Comparison of ENCODE assay signal across 10 cellular contexts in genomic region chr12:127893875-127894635, GRCh38.
A peak's percentile ranks its signal among the peaks of the same experiment; 100 is the strongest.
DNase-seq lines count a peak whose midpoint lies in the region; ATAC-seq and TF ChIP-seq lines count a peak whose summit lies in the region.
"Had no signal": no experiment of that assay in that cellular context is flagged by ENCODE, and none has a peak within 500 bp of the region (broad histone marks: within the 10 kb centered on the region; RNA-seq: fewer than 3 reads in every experiment).

No MANE protein-coding gene starts in this region.

- no peak overlapping the region for H3K9ac ChIP-seq in endodermal cell (ENCODE audit: extremely low read depth, low read length, poor library complexity, severe bottlenecking)

- H4K20me1 ChIP-seq in GM23338 (replicated peaks; ENCODE audit: insufficient read depth), result no peaks in the 10 kb centered on the region

- no peaks in the 10 kb centered on the region for H3K4me1 ChIP-seq in GM23338 (ENCODE audit: insufficient read depth)
- H3K4me1 ChIP-seq in endodermal cell (ENCODE audit: control insufficient read depth, insufficient read depth, low read length), result no peaks in the 10 kb centered on the region

- H3K4me3 Mint-ChIP-seq in GM23338 (no peak overlapping the region), endodermal cell (no peak overlapping the region), osteocyte (ENCODE audit: unreplicated experiment) (no peak overlapping the region)
- H3K4me3 Mint-ChIP-seq: activated naive CD8-positive, alpha-beta T cell treated with anti-CD3 and anti-CD28 coated beads, Interleukin-2, amount 10 ng/mL, durations not matched to agents 7 days and 5 days had no signal

- H3K36me3 Mint-ChIP-seq in GM23338 (ENCODE audit: low read depth) (peaks cover 41% of the 10 kb centered on the region), endodermal cell (ENCODE audit: low read depth) (no peaks in the 10 kb centered on the region), osteocyte (ENCODE audit: unreplicated experiment) (no peaks in the 10 kb centered on the region)
- H3K36me3 Mint-ChIP-seq: activated naive CD8-positive, alpha-beta T cell treated with anti-CD3 and anti-CD28 coated beads, Interleukin-2, amount 10 ng/mL, durations not matched to agents 7 days and 5 days had no signal

- H2AFZ ChIP-seq in GM23338, result no peak overlapping the region; the same call in 1 of the 2 replicates

- WGBS in endodermal cell (ENCODE audit: insufficient coverage in 1 of 2, insufficient read length in 1 of 2), 2 experiments, result 43 to 50% methylated on average over 7 to 8 of the region's 8 CpGs

- H3K36me3 ChIP-seq in GM23338 (ENCODE audit: insufficient read depth) (no peaks in the 10 kb centered on the region), endodermal cell (ENCODE audit: control insufficient read depth, insufficient read depth, low read length) (no peaks in the 10 kb centered on the region)

- H3K27ac ChIP-seq in GM23338 (ENCODE audit: low read depth), result no peak overlapping the region
- no peak overlapping the region for H3K27ac ChIP-seq in endodermal cell (ENCODE audit: low read depth, low read length)

- peaks cover 96% of the 10 kb centered on the region for H3K9me3 Mint-ChIP-seq in GM23338
- H3K9me3 Mint-ChIP-seq in endodermal cell, result no peaks in the 10 kb centered on the region
- no peaks in the 10 kb centered on the region for H3K9me3 Mint-ChIP-seq in osteocyte (ENCODE audit: unreplicated experiment)
- H3K9me3 Mint-ChIP-seq: activated naive CD8-positive, alpha-beta T cell treated with anti-CD3 and anti-CD28 coated beads, Interleukin-2, amount 10 ng/mL, durations not matched to agents 7 days and 5 days had no signal

- H3K4me3 ChIP-seq in GM23338, result no peak overlapping the region
- no peak overlapping the region for H3K4me3 ChIP-seq in endodermal cell (ENCODE audit: low read length)

- TF ChIP-seq CTCF in GM23338 (conservative IDR thresholded peaks at IDR 0.05; ENCODE audit: low read depth in 2 of 2), result peak; percentile 51 to 60
- peak; percentile 82 for TF ChIP-seq CTCF in endodermal cell (conservative IDR thresholded peaks at IDR 0.05)
- TF ChIP-seq CTCF in osteocyte (IDR thresholded peaks at IDR 0.05), result peak; percentile 48
- no peak for TF ChIP-seq CTCF in GM10266 (IDR thresholded peaks at IDR 0.05; ENCODE audit: control insufficient read depth, insufficient read depth, low read depth, missing control alignments)

- no peaks in the 10 kb centered on the region for H3K79me2 ChIP-seq in GM23338 (replicated peaks; ENCODE audit: insufficient read depth)

- no peaks in the 10 kb centered on the region for H3K9me3 ChIP-seq in endodermal cell (ENCODE audit: control insufficient read depth, low read length)

- H3K27me3 Mint-ChIP-seq in GM23338 (ENCODE audit: insufficient read depth, low read depth, poor library complexity) (peaks cover 2% of the 10 kb centered on the region), endodermal cell (ENCODE audit: insufficient read depth) (no peaks in the 10 kb centered on the region), osteocyte (ENCODE audit: unreplicated experiment) (no peaks in the 10 kb centered on the region)
- H3K27me3 Mint-ChIP-seq: activated naive CD8-positive, alpha-beta T cell treated with anti-CD3 and anti-CD28 coated beads, Interleukin-2, amount 10 ng/mL, durations not matched to agents 7 days and 5 days had no signal

- no peaks in the 10 kb centered on the region for H3K4me1 Mint-ChIP-seq in GM23338
- no peaks in the 10 kb centered on the region for H3K4me1 Mint-ChIP-seq in endodermal cell
- H3K4me1 Mint-ChIP-seq in osteocyte (ENCODE audit: unreplicated experiment), result no peaks in the 10 kb centered on the region
- H3K4me1 Mint-ChIP-seq: activated naive CD8-positive, alpha-beta T cell treated with anti-CD3 and anti-CD28 coated beads, Interleukin-2, amount 10 ng/mL, durations not matched to agents 7 days and 5 days had no signal

- no peaks in the 10 kb centered on the region for H3F3A ChIP-seq in GM23338 (replicated peaks; ENCODE audit: low read depth)

- no peak overlapping the region for H3K4me2 ChIP-seq in GM23338

- H3K27me3 ChIP-seq in GM23338 (ENCODE audit: insufficient read depth) (no peaks in the 10 kb centered on the region), endodermal cell (ENCODE audit: control insufficient read depth, insufficient read depth, low read length, poor library complexity, severe bottlenecking) (no peaks in the 10 kb centered on the region)

- DNase-seq in GM23338 (ENCODE audit: low spot score), result peak; percentile 54
- DNase-seq in NCI-H82 (lab: John Stamatoyannopoulos, UW), result peak; percentile 43
- DNase-seq in endodermal cell, result peak; percentile 79
- no peak for DNase-seq in osteocyte (ENCODE audit: extremely low spot score, unreplicated experiment)
- DNase-seq in Kasumi-1 (lab: John Stamatoyannopoulos, UW), result no peak
- no peak for DNase-seq in GM10266 (ENCODE audit: extremely low spot score)
- DNase-seq: activated CD4-positive, CD25-positive, alpha-beta regulatory T cell; activated naive CD8-positive, alpha-beta T cell treated with anti-CD3 and anti-CD28 coated beads, Interleukin-2, amount 10 ng/mL, durations not matched to agents 7 days and 5 days; NCI-H2081 had no signal

- ATAC-seq in GM23338 (no peak), HG03108 (IDR thresholded peaks at IDR 0.05; ENCODE audit: unreplicated experiment) (no peak)

- no peaks in the 10 kb centered on the region for H3K9me2 ChIP-seq in GM23338 (ENCODE audit: insufficient read depth)

- H3K27ac Mint-ChIP-seq in GM23338 (no peak overlapping the region), endodermal cell (no peak overlapping the region), osteocyte (ENCODE audit: unreplicated experiment) (no peak overlapping the region)
- H3K27ac Mint-ChIP-seq: activated naive CD8-positive, alpha-beta T cell treated with anti-CD3 and anti-CD28 coated beads, Interleukin-2, amount 10 ng/mL, durations not matched to agents 7 days and 5 days had no signal

TF ChIP-seq in GM23338, 12 proteins besides CTCF, POLR2A, EP300 and RAD21 (continues in another document):
- TF ChIP-seq STAT1 (IDR thresholded peaks at IDR 0.05; ENCODE audit: unreplicated experiment) (no peak), NANOG (IDR thresholded peaks at IDR 0.05; ENCODE audit: borderline replicate concordance) (no peak), ETS1 (IDR thresholded peaks at IDR 0.05) (no peak), JUNB (IDR thresholded peaks at IDR 0.05; ENCODE audit: unreplicated experiment) (no peak), ZNF331 (CRISPR knock-in tag; IDR thresholded peaks at IDR 0.05; ENCODE audit: low read depth) (no peak), ZNF114 (CRISPR knock-in tag; IDR thresholded peaks at IDR 0.05) (no peak), CREB1 (CRISPR knock-in tag; IDR thresholded peaks at IDR 0.05; ENCODE audit: low read depth) (no peak), REST (IDR thresholded peaks at IDR 0.05; ENCODE audit: unreplicated experiment) (no peak), EZH2phosphoT487 (IDR thresholded peaks at IDR 0.05; ENCODE audit: unreplicated experiment) (no peak)

Comparison
In these comparisons a context has a peak if more than half of its experiments do, and no peak if none do; other contexts are left out.
1. DNase-seq: peak in GM23338 (single experiment), NCI-H82 (single experiment) and endodermal cell (single experiment); none in osteocyte (single experiment), Kasumi-1 (0 of 2) and GM10266 (single experiment).